ENCODE assay signal across 8 cellular contexts in genomic region chr4:140151700-140152014, GRCh38. TPM values are rescaled to one million over a fixed set of nuclear protein-coding genes. Genes with fewer than 3 reads are reported as not detected.
DNase-seq lines count a peak whose midpoint lies in the region; ATAC-seq and TF ChIP-seq lines count a peak whose summit lies in the region.

No MANE protein-coding gene starts in this region.

- H2AFZ ChIP-seq in KMS-11 (ENCODE audit: low read depth) = peak overlapping the region; percentile 85
- H2AFZ ChIP-seq in OCI-LY7 (ENCODE audit: low read length) = peak overlapping the region; percentile 84

- POLR2A ChIA-PET in OCI-LY7 (lab: Charles Lee) = no interaction called here

- intact Hi-C loops in OCI-LY7 (cut with micrococcal nuclease; ENCODE audit: unreplicated experiment) = loop anchor here (5.0 to 10.0 kb wide), 5 partner anchors 99 to 1134 kb away; partner anchors contain the start of genes NOCT, RAB33B and SETD7
- intact Hi-C loops in tibial artery (cut with DNase I; ENCODE audit: low total_unique reads) = loop anchor here (2.0 kb wide), 1 partner anchor 101 kb away; no protein-coding TSS in a partner anchor

- peak overlapping the region; percentile 64 for H3K27ac ChIP-seq in KMS-11
- peak overlapping the region; percentile 52 for H3K27ac ChIP-seq in OCI-LY7 (ENCODE audit: low read depth, low read length, poor library complexity, severe bottlenecking)
- peak overlapping the region; percentile 96 for H3K27ac ChIP-seq in tibial artery

- peak; percentile 90 for DNase-seq in COLO829 (ENCODE audit: low spot score)
- peak; percentile 82 for DNase-seq in OCI-LY7 (ENCODE audit: low spot score)
- peak in 3 of 4 experiments; percentile 40 to 75 (median 68) for DNase-seq in activated naive CD4-positive, alpha-beta T cell (lab: John Stamatoyannopoulos, UW)
- DNase-seq in foreskin fibroblast = peak; percentile 68 to 87
- no peak for DNase-seq in natural killer cell treated with Interleukin-12 subunit alpha and Interleukin-12 subunit beta and Interleukin-15 and Interleukin-18, amount 100 ng/mL, for 72 hours (ENCODE audit: low spot score)
- peak; percentile 84 to 89 for DNase-seq in tibial artery

- CTCF ChIA-PET in OCI-LY7 (lab: Charles Lee; ENCODE audit: unreplicated experiment) = interaction anchor here (0.6 kb wide), 1 partner anchor 115 kb away, joined by 4 read pairs; no protein-coding TSS in a partner anchor

- H3K4me1 Mint-ChIP-seq in natural killer cell treated with Interleukin-12 subunit alpha and Interleukin-12 subunit beta and Interleukin-15 and Interleukin-18, amount 100 ng/mL, for 72 hours (ENCODE audit: low read depth in 2 of 2) = peaks cover 22 to 24% of the 10 kb centered on the region in 2 donors

- H3K27me3 Mint-ChIP-seq in natural killer cell treated with Interleukin-12 subunit alpha and Interleukin-12 subunit beta and Interleukin-15 and Interleukin-18, amount 100 ng/mL, for 72 hours = peaks cover 11 to 29% of the 10 kb centered on the region in 2 donors

- H3K4me3 Mint-ChIP-seq in natural killer cell treated with Interleukin-12 subunit alpha and Interleukin-12 subunit beta and Interleukin-15 and Interleukin-18, amount 100 ng/mL, for 72 hours = peak overlapping the region; percentile 87

- H3K9ac ChIP-seq in KMS-11 = peak overlapping the region; percentile 71

- H3K27me3 ChIP-seq in KMS-11 (ENCODE audit: insufficient read depth, low read depth) (no peaks in the 10 kb centered on the region), tibial artery (no peaks in the 10 kb centered on the region)

- H3K4me1 ChIP-seq in KMS-11 (ENCODE audit: low read depth, poor library complexity, severe bottlenecking) = peaks cover 35% of the 10 kb centered on the region
- H3K4me1 ChIP-seq in OCI-LY7 (ENCODE audit: insufficient read depth, low read length, poor library complexity, severe bottlenecking) = peaks cover 36% of the 10 kb centered on the region
- H3K4me1 ChIP-seq in tibial artery = peaks cover 0 to 8% (median 2%) of the 10 kb centered on the region in 4 donors

- H3K36me3 ChIP-seq in KMS-11 (ENCODE audit: insufficient read depth) = no peaks in the 10 kb centered on the region
- no peaks in the 10 kb centered on the region for H3K36me3 ChIP-seq in OCI-LY7 (ENCODE audit: insufficient read depth, low read length)
- no peaks in the 10 kb centered on the region for H3K36me3 ChIP-seq in tibial artery

- no peaks in the 10 kb centered on the region for H3K9me2 ChIP-seq in OCI-LY7 (ENCODE audit: insufficient read depth, low read length)

- H3K79me2 ChIP-seq in KMS-11 (ENCODE audit: insufficient read depth, low read depth) (no peaks in the 10 kb centered on the region), OCI-LY7 (ENCODE audit: insufficient read depth, low read depth, low read length) (no peaks in the 10 kb centered on the region)

- H4K20me1 ChIP-seq in KMS-11 (ENCODE audit: insufficient read depth) (no peaks in the 10 kb centered on the region), OCI-LY7 (ENCODE audit: insufficient read depth, low read length) (no peaks in the 10 kb centered on the region)

- H3K4me2 ChIP-seq in KMS-11 (peak overlapping the region; percentile 75), OCI-LY7 (ENCODE audit: low read length) (peak overlapping the region; percentile 81)

- no TSS peak for BruUV-seq in OCI-LY7 (replicated peaks; lab: Mats Ljungman, UMichigan)

- no peaks in the 10 kb centered on the region for H3K9me3 Mint-ChIP-seq in natural killer cell treated with Interleukin-12 subunit alpha and Interleukin-12 subunit beta and Interleukin-15 and Interleukin-18, amount 100 ng/mL, for 72 hours

- TF ChIP-seq CTCF in KMS-11 (conservative IDR thresholded peaks at IDR 0.05; ENCODE audit: low read depth, low read length) (no peak), OCI-LY7 (conservative IDR thresholded peaks at IDR 0.05; ENCODE audit: low read length) (no peak), foreskin fibroblast (IDR thresholded peaks at IDR 0.05; ENCODE audit: low read depth, low read length) (no peak), tibial artery (IDR thresholded peaks at IDR 0.05) (no peak)

- no peak overlapping the region for H3K4me3 ChIP-seq in KMS-11 (IDR thresholded peaks at IDR 0.05; ENCODE audit: insufficient read depth, low read depth, low read length)
- H3K4me3 ChIP-seq in OCI-LY7 (ENCODE audit: low read depth, low read length, poor library complexity, severe bottlenecking) = peak overlapping the region; percentile 72
- peak overlapping the region; percentile 76 to 78 for H3K4me3 ChIP-seq in foreskin fibroblast (ENCODE audit: low read depth in 1 of 2, low read length in 2 of 2)
- peak overlapping the region; percentile 76 to 91 for H3K4me3 ChIP-seq in tibial artery

- no peaks in the 10 kb centered on the region for H3K9me3 ChIP-seq in OCI-LY7 (ENCODE audit: low read length)
- no peaks in the 10 kb centered on the region for H3K9me3 ChIP-seq in tibial artery

- no peaks in the 10 kb centered on the region for H3K36me3 Mint-ChIP-seq in natural killer cell treated with Interleukin-12 subunit alpha and Interleukin-12 subunit beta and Interleukin-15 and Interleukin-18, amount 100 ng/mL, for 72 hours

- no peak overlapping the region for H3K27ac Mint-ChIP-seq in natural killer cell treated with Interleukin-12 subunit alpha and Interleukin-12 subunit beta and Interleukin-15 and Interleukin-18, amount 100 ng/mL, for 72 hours

- ATAC-seq in natural killer cell treated with Interleukin-12 subunit alpha and Interleukin-12 subunit beta and Interleukin-15 and Interleukin-18, amount 100 ng/mL, for 72 hours = peak; percentile 45 to 53
- ATAC-seq in HG02678 (IDR thresholded peaks at IDR 0.05; ENCODE audit: unreplicated experiment) = no peak

RNA-seq across cellular contexts. Expression of gene MAML3, which starts 2.3 kb away (rescaled TPM):
- 1.2 and 1.8 TPM in 2 replicates for total RNA-seq in OCI-LY7 (2014; rRNA removed; shearing (Covaris generic))
- total RNA-seq in OCI-LY7 (2022) = 0.74 and 0.80 TPM in 2 replicates
- 1 to 10 TPM in 1 of 2 donors, under 1 TPM in 1; 0.40 to 1.3 TPM for total RNA-seq in natural killer cell treated with Interleukin-12 subunit alpha and Interleukin-12 subunit beta and Interleukin-15 and Interleukin-18, amount 100 ng/mL, for 72 hours
